Comparison of ENCODE assay signal across 20 cellular contexts in genomic region chr5:109951348-109951747, GRCh38.
DNase-seq lines count a peak whose midpoint lies in the region; ATAC-seq, FAIRE-seq and TF ChIP-seq lines count a peak whose summit lies in the region.
"Had no signal": no experiment of that assay in that cellular context is flagged by ENCODE, and none has a peak within 500 bp of the region (broad histone marks: within the 10 kb centered on the region; RNA-seq: fewer than 3 reads in every experiment).

No MANE protein-coding gene starts in this region.

- DNase-seq in HepG2 (ENCODE audit: low spot score) (no peak), right lobe of liver (no peak), K562 (ENCODE audit: extremely low read depth in 1 of 4, low spot score in 3 of 4) (no peak)
- DNase-seq: AML-193; Caco-2; Calu3; CD4-positive, alpha-beta T cell; CD8-positive, alpha-beta T cell; DMS79 treated with DMSO at 0.1 percent for 48 hours; GF-D8 had no signal

- BruUV-seq in HepG2 (replicated peaks; lab: Mats Ljungman, UMichigan) (no TSS peak), K562 (replicated peaks; lab: Mats Ljungman, UMichigan) (no TSS peak)

- no peak overlapping the region for H3K9ac ChIP-seq in HepG2 (ENCODE audit: insufficient read depth, low read depth, low read length)
- no peak overlapping the region for H3K9ac ChIP-seq in K562 (ENCODE audit: insufficient read depth in 1 of 2, low read depth in 2 of 2, low read length in 2 of 2)
- H3K9ac ChIP-seq: BLaER1 treated with 17β-estradiol and CSF1 and Interleukin-3, amounts not matched to agents 10 nM and 100 nM had no signal

- H3K79me2 ChIP-seq in HepG2 (ENCODE audit: insufficient read depth, low read length) (no peaks in the 10 kb centered on the region), K562 (ENCODE audit: control insufficient read depth, insufficient read depth, low read length) (no peaks in the 10 kb centered on the region)

- in situ Hi-C loops in HepG2 (cut with HindIII; ENCODE audit: extremely low pct_ligation_motif_present, low pct_unique_long_range_greater_than_20kb) = no loop called here
- in situ Hi-C loops in K562 (cut with MboI) = no loop called here

- TF ChIP-seq EP300 in HepG2 (IDR thresholded peaks at IDR 0.05; ENCODE audit: low read depth in 2 of 2, low read length in 2 of 2) (no peak), HepG2 (CRISPR knock-in tag; IDR thresholded peaks at IDR 0.05; ENCODE audit: borderline replicate concordance) (no peak), K562 (IDR thresholded peaks at IDR 0.05; ENCODE audit: low read length) (no peak)

- TF ChIP-seq CTCF in HepG2 (CRISPR knock-in tag; IDR thresholded peaks at IDR 0.05) (no peak), right lobe of liver (IDR thresholded peaks at IDR 0.05) (no peak), K562 (IDR thresholded peaks at IDR 0.05 in 2 of 3, conservative IDR thresholded peaks at IDR 0.05 in 1 of 3; ENCODE audit: insufficient read depth in 2 of 3, low read depth in 1 of 3, low read length in 3 of 3) (no peak)

- H3K27me3 ChIP-seq in HepG2 (ENCODE audit: control insufficient read depth in 1 of 2, insufficient read depth in 2 of 2, low read length in 2 of 2) = no peaks in the 10 kb centered on the region
- no peaks in the 10 kb centered on the region for H3K27me3 ChIP-seq in right lobe of liver
- no peaks in the 10 kb centered on the region for H3K27me3 ChIP-seq in K562 (ENCODE audit: control insufficient read depth in 2 of 2, insufficient read depth in 2 of 2, low read length in 2 of 2)
- H3K27me3 ChIP-seq: BLaER1 treated with 17β-estradiol and CSF1 and Interleukin-3, amounts not matched to agents 10 nM and 100 nM had no signal

- H3K9me3 ChIP-seq in HepG2 (ENCODE audit: low read length) (no peaks in the 10 kb centered on the region), right lobe of liver (no peaks in the 10 kb centered on the region), K562 (replicated peaks; ENCODE audit: control insufficient read depth, insufficient read depth, low read depth, low read length) (no peaks in the 10 kb centered on the region)
- H3K9me3 ChIP-seq: A549; BLaER1 treated with 17β-estradiol and CSF1 and Interleukin-3, amounts not matched to agents 10 nM and 100 nM; Caco-2 had no signal

- H3K36me3 ChIP-seq in HepG2 (replicated peaks in 1 of 2; ENCODE audit: control insufficient read depth in 1 of 2, insufficient read depth in 2 of 2, low read length in 2 of 2) (no peaks in the 10 kb centered on the region), right lobe of liver (no peaks in the 10 kb centered on the region), K562 (ENCODE audit: control insufficient read depth, insufficient read depth, low read length) (no peaks in the 10 kb centered on the region)
- H3K36me3 ChIP-seq: BLaER1 treated with 17β-estradiol and CSF1 and Interleukin-3, amounts not matched to agents 10 nM and 100 nM had no signal

- H3K27ac ChIP-seq in HepG2 (ENCODE audit: extremely low read length, insufficient read depth, low read length) (no peak overlapping the region), right lobe of liver (no peak overlapping the region), K562 (ENCODE audit: extremely low read depth, low read depth, low read length) (no peak overlapping the region)
- H3K27ac ChIP-seq: 22Rv1; A549; BLaER1 treated with 17β-estradiol and CSF1 and Interleukin-3, amounts not matched to agents 10 nM and 100 nM; C4-2B had no signal

- CTCF ChIA-PET in HepG2 (lab: Yijun Ruan, JAX; ENCODE audit: low intra/inter-chr PET ratio, low total read pairs) = no interaction called here
- CTCF ChIA-PET in K562 (lab: Yijun Ruan, JAX; ENCODE audit: low intra/inter-chr PET ratio) = no interaction called here

- no peak for FAIRE-seq in HepG2 (lab: Jason Lieb, UNC)
- FAIRE-seq in K562 (lab: Jason Lieb, UNC) = no peak
- FAIRE-seq: A549, D721Med, G401.6, GM12891, GM19239 had no signal

- TF ChIP-seq RAD21 in HepG2 (CRISPR knock-in tag; IDR thresholded peaks at IDR 0.05) = no peak
- no peak for TF ChIP-seq RAD21 in K562 (CRISPR knock-in tag; conservative IDR thresholded peaks at IDR 0.05 in 1 of 2, IDR thresholded peaks at IDR 0.05 in 1 of 2)

- H2AFZ ChIP-seq in HepG2 (ENCODE audit: low read length) = no peak overlapping the region
- no peak overlapping the region for H2AFZ ChIP-seq in K562 (ENCODE audit: low read depth, low read length)

- no peaks in the 10 kb centered on the region for H3K9me1 ChIP-seq in K562 (ENCODE audit: control insufficient read depth, insufficient read depth, low read length)

- ATAC-seq in HepG2 = no peak
- ATAC-seq in right lobe of liver = no peak
- no peak for ATAC-seq in K562
- ATAC-seq in HG02678 (IDR thresholded peaks at IDR 0.05; ENCODE audit: unreplicated experiment) = no peak
- no peak for ATAC-seq in GM21515 (IDR thresholded peaks at IDR 0.05; ENCODE audit: unreplicated experiment)
- ATAC-seq: A549; CD8-positive, alpha-beta T cell had no signal

- POLR2A ChIA-PET in HepG2 (lab: Yijun Ruan, JAX) = no interaction called here
- POLR2A ChIA-PET in K562 (lab: Yijun Ruan, JAX) = no interaction called here

- H3K4me1 ChIP-seq in HepG2 (ENCODE audit: insufficient read depth, low read length) = peaks cover 5% of the 10 kb centered on the region; the same call in 1 of the 2 replicates
- no peaks in the 10 kb centered on the region for H3K4me1 ChIP-seq in right lobe of liver
- H3K4me1 ChIP-seq in K562 (replicated peaks in 1 of 2; ENCODE audit: control insufficient read depth in 2 of 2, insufficient read depth in 2 of 2, low read length in 2 of 2) = no peaks in the 10 kb centered on the region
- H3K4me1 ChIP-seq: A549 had no signal

- H3K4me2 ChIP-seq in HepG2 (ENCODE audit: low read depth, low read length) (no peak overlapping the region), K562 (ENCODE audit: insufficient read depth, low read length) (no peak overlapping the region)
- H3K4me2 ChIP-seq: A549; BLaER1 treated with 17β-estradiol and CSF1 and Interleukin-3, amounts not matched to agents 10 nM and 100 nM had no signal

- TF ChIP-seq POLR2A in HepG2 (IDR thresholded peaks at IDR 0.05; ENCODE audit: insufficient read depth in 1 of 2, low read depth in 2 of 2, low read length in 2 of 2) (no peak), right lobe of liver (IDR thresholded peaks at IDR 0.05) (no peak), K562 (conservative IDR thresholded peaks at IDR 0.05) (no peak)

- H3K4me3 ChIP-seq in HepG2 (replicated peaks in 1 of 3; ENCODE audit: insufficient read depth in 1 of 3, low read depth in 2 of 3, low read length in 3 of 3) = no peak overlapping the region
- no peak overlapping the region for H3K4me3 ChIP-seq in right lobe of liver
- H3K4me3 ChIP-seq in K562 = no peak overlapping the region
- H3K4me3 ChIP-seq: A549; BLaER1 treated with 17β-estradiol and CSF1 and Interleukin-3, amounts not matched to agents 10 nM and 100 nM had no signal

- intact Hi-C loops in HepG2 (cut with micrococcal nuclease; ENCODE audit: unreplicated experiment) (no loop called here), right lobe of liver (cut with DNase I) (no loop called here), K562 (cut with micrococcal nuclease) (loop anchor here (10.0 kb wide), 1 partner anchor 257 kb away; no protein-coding TSS in a partner anchor)

- H4K20me1 ChIP-seq in HepG2 (ENCODE audit: insufficient read depth, low read length) (no peaks in the 10 kb centered on the region), K562 (replicated peaks; ENCODE audit: control insufficient read depth, insufficient read depth, low read length) (no peaks in the 10 kb centered on the region)
- H4K20me1 ChIP-seq: BLaER1 treated with 17β-estradiol and CSF1 and Interleukin-3, amounts not matched to agents 10 nM and 100 nM had no signal

- WGBS in HepG2 (ENCODE audit: low lambda C conversion rate) = 83% methylated on average over 3 of the region's 3 CpGs
- WGBS in right lobe of liver (ENCODE audit: insufficient coverage, low coverage, low lambda C conversion rate, missing lambda C conversion rate) = 84% methylated on average over 3 of the region's 3 CpGs
- WGBS in K562 (ENCODE audit: insufficient coverage, low coverage, missing lambda C conversion rate) = 0% methylated on average over 3 of the region's 3 CpGs

TF ChIP-seq in HepG2, 621 proteins besides CTCF, POLR2A, EP300 and RAD21:
- no peak for TF ChIP-seq JARID2 (CRISPR knock-in tag; IDR thresholded peaks at IDR 0.05; ENCODE audit: insufficient replicate concordance)
- TF ChIP-seq SATB2 (CRISPR knock-in tag; IDR thresholded peaks at IDR 0.05) = no peak
- TF ChIP-seq ATF7 (IDR thresholded peaks at IDR 0.05) = peak; percentile 63
- no peak for TF ChIP-seq ATF7 (CRISPR knock-in tag; IDR thresholded peaks at IDR 0.05)
- no peak for TF ChIP-seq ETV5 (CRISPR knock-in tag; IDR thresholded peaks at IDR 0.05; ENCODE audit: borderline replicate concordance)
- no peak for TF ChIP-seq ZNF329 (CRISPR knock-in tag; IDR thresholded peaks at IDR 0.05; ENCODE audit: low read depth)
- peak; percentile 77 for TF ChIP-seq CREB1 (IDR thresholded peaks at IDR 0.05)
- TF ChIP-seq CREB1 (CRISPR knock-in tag; IDR thresholded peaks at IDR 0.05) = no peak
TF ChIP-seq in HepG2: peak in this region for 2.

TF ChIP-seq in K562, 482 proteins besides CTCF, POLR2A, EP300 and RAD21 (continues in another document):
- TF ChIP-seq ZBTB2 (IDR thresholded peaks at IDR 0.05) (no peak), PRPF4 (IDR thresholded peaks at IDR 0.05; ENCODE audit: insufficient read depth, low read depth, low read length, poor library complexity, severe bottlenecking) (no peak), ATF7 (IDR thresholded peaks at IDR 0.05) (peak; percentile 59; the same call in 1 of the 2 replicates)
- TF ChIP-seq, protein P1, sequence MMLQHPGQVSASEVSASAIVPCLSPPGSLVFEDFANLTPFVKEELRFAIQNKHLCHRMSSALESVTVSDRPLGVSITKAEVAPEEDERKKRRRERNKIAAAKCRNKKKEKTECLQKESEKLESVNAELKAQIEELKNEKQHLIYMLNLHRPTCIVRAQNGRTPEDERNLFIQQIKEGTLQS (IDR thresholded peaks at IDR 0.05) = peak; percentile 58
- TF ChIP-seq, protein P1 (CRISPR knock-in tag; conservative IDR thresholded peaks at IDR 0.05) = no peak

Comparison
In these comparisons a context has a peak if more than half of its experiments do, and no peak if none do; other contexts are left out.
1. Of the 241 proteins assayed by ChIP-seq in both HepG2 and K562: peak only in HepG2: none; only in K562: CREM; in both: none; in neither: 235; mixed calls (peak in some experiments, not most) for 5.